In the genomic region with DNA sequence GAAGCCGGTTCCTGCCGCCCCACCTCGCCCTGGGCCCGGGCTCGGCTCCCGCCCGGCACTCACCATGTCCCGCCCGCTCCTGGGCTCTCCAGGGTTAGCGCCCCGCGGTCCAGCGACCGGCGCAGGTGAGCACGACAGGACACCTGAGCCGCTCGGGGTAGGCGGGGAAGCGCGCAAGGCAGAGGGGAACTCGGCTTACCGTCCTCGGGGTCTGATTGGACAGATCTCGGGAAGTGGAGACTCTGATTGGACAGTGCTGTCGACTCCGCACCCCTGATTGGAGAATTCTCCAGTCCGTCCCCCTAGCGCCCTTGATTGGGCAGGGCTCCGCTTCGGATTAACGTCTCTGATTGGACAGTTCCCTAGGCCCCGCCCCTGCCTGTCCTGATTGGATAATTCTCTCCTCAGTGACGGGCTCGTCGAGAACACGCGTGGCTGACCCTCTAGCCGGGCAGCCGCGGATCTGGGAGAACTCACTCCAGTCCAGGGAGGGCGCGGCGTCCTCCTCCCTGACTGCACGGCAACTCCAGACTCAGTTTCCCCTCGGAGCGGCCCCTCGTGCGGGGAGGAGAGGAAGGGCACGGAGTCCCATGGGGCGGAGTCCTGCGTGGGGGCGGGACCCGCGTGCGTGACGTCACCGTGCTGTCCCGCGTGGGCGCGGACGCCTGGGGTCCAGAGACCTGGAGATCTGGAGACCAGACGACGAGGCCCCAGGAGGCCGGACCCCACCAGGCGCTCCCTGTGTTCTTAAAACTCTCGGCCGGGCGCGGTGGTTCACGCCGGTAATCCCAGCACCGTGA, we compare ENCODE assay signal across 1 cellular context.
TF ChIP-seq lines count a peak whose summit lies in the region.

TSS of gene ZNF77 (minus strand) at position 197 of the 800 bp plus-strand sequence. CDS start at position 66, 131 bp downstream.

TF ChIP-seq in HEK293, 187 proteins besides CTCF, POLR2A, EP300 and RAD21 (continued from another document and continues in another):
- TF ChIP-seq, protein P1, sequence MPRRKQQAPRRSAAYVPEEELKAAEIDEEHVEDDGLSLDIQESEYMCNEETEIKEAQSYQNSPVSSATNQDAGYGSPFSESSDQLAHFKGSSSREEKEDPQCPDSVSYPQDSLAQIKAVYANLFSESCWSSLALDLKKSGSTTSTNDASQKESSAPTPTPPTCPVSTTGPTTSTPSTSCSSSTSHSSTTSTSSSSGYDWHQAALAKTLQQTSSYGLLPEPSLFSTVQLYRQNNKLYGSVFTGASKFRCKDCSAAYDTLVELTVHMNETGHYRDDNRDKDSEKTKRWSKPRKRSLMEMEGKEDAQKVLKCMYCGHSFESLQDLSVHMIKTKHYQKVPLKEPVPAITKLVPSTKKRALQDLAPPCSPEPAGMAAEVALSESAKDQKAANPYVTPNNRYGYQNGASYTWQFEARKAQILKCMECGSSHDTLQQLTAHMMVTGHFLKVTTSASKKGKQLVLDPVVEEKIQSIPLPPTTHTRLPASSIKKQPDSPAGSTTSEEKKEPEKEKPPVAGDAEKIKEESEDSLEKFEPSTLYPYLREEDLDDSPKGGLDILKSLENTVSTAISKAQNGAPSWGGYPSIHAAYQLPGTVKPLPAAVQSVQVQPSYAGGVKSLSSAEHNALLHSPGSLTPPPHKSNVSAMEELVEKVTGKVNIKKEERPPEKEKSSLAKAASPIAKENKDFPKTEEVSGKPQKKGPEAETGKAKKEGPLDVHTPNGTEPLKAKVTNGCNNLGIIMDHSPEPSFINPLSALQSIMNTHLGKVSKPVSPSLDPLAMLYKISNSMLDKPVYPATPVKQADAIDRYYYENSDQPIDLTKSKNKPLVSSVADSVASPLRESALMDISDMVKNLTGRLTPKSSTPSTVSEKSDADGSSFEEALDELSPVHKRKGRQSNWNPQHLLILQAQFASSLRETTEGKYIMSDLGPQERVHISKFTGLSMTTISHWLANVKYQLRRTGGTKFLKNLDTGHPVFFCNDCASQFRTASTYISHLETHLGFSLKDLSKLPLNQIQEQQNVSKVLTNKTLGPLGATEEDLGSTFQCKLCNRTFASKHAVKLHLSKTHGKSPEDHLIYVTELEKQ (tag by site-specific recombination; IDR thresholded peaks at IDR 0.05; ENCODE audit: borderline replicate concordance), result peak; percentile 69; the same call in 1 of the 2 replicates
- TF ChIP-seq SCRT2 (tag by site-specific recombination; IDR thresholded peaks at IDR 0.05) (no peak), ZNF488 (tag by site-specific recombination; IDR thresholded peaks at IDR 0.05) (no peak), SETDB1 (IDR thresholded peaks at IDR 0.05; ENCODE audit: insufficient read length, low read length) (no peak), ZNF623 (tag by site-specific recombination; IDR thresholded peaks at IDR 0.05) (0 out of 2 replicates have a peak, but pooled peaks have one; percentile 11), ZNF121 (tag by site-specific recombination; IDR thresholded peaks at IDR 0.05) (no peak), ZNF362 (tag by site-specific recombination; IDR thresholded peaks at IDR 0.05) (no peak), ZXDB (tag by site-specific recombination; IDR thresholded peaks at IDR 0.05) (peak; percentile 88), GLIS1 (tag by site-specific recombination; IDR thresholded peaks at IDR 0.05) (peak; percentile 97), ZNF132 (tag by site-specific recombination; IDR thresholded peaks at IDR 0.05; ENCODE audit: borderline replicate concordance) (no peak), ZNF658 (tag by site-specific recombination; IDR thresholded peaks at IDR 0.05) (no peak), ZNF211 (tag by site-specific recombination; IDR thresholded peaks at IDR 0.05; ENCODE audit: low read depth) (no peak), ZSCAN16 (tag by site-specific recombination; IDR thresholded peaks at IDR 0.05) (no peak), ZBTB48 (tag by site-specific recombination; IDR thresholded peaks at IDR 0.05) (peak; percentile 25; the same call in 1 of the 2 replicates), SP2 (tag by site-specific recombination; IDR thresholded peaks at IDR 0.05) (peak; percentile 100), OSR2 (tag by site-specific recombination; IDR thresholded peaks at IDR 0.05) (0 out of 2 replicates have a peak, but pooled peaks have one; percentile 11), ZNF423 (tag by site-specific recombination; IDR thresholded peaks at IDR 0.05) (no peak), GLIS2 (tag by site-specific recombination; IDR thresholded peaks at IDR 0.05) (peak; percentile 79), ZNF23 (tag by site-specific recombination; IDR thresholded peaks at IDR 0.05; ENCODE audit: borderline replicate concordance) (no peak), ZNF37A (tag by site-specific recombination; IDR thresholded peaks at IDR 0.05) (no peak), KLF1 (tag by site-specific recombination; IDR thresholded peaks at IDR 0.05) (peak; percentile 78), EGR2 (tag by site-specific recombination; IDR thresholded peaks at IDR 0.05; ENCODE audit: low read depth) (peak; percentile 71), ZNF830 (tag by site-specific recombination; IDR thresholded peaks at IDR 0.05; ENCODE audit: low read depth) (no peak), AEBP2 (tag by site-specific recombination; IDR thresholded peaks at IDR 0.05; ENCODE audit: borderline replicate concordance) (no peak), ZNF785 (tag by site-specific recombination; IDR thresholded peaks at IDR 0.05) (peak; percentile 99), ZNF223 (tag by site-specific recombination; IDR thresholded peaks at IDR 0.05) (no peak), ZSCAN23 (tag by site-specific recombination; IDR thresholded peaks at IDR 0.05) (no peak), ZIC2 (tag by site-specific recombination; IDR thresholded peaks at IDR 0.05) (peak; percentile 61), ZBTB49 (tag by site-specific recombination; IDR thresholded peaks at IDR 0.05; ENCODE audit: low read depth) (no peak), ZNF133 (tag by site-specific recombination; IDR thresholded peaks at IDR 0.05) (no peak), ZBTB10 (tag by site-specific recombination; IDR thresholded peaks at IDR 0.05) (peak; percentile 47; the same call in 1 of the 2 replicates), ZNF426 (tag by site-specific recombination; IDR thresholded peaks at IDR 0.05) (no peak), ZBTB8A (tag by site-specific recombination; IDR thresholded peaks at IDR 0.05) (peak; percentile 98)
- TF ChIP-seq, protein P2, sequence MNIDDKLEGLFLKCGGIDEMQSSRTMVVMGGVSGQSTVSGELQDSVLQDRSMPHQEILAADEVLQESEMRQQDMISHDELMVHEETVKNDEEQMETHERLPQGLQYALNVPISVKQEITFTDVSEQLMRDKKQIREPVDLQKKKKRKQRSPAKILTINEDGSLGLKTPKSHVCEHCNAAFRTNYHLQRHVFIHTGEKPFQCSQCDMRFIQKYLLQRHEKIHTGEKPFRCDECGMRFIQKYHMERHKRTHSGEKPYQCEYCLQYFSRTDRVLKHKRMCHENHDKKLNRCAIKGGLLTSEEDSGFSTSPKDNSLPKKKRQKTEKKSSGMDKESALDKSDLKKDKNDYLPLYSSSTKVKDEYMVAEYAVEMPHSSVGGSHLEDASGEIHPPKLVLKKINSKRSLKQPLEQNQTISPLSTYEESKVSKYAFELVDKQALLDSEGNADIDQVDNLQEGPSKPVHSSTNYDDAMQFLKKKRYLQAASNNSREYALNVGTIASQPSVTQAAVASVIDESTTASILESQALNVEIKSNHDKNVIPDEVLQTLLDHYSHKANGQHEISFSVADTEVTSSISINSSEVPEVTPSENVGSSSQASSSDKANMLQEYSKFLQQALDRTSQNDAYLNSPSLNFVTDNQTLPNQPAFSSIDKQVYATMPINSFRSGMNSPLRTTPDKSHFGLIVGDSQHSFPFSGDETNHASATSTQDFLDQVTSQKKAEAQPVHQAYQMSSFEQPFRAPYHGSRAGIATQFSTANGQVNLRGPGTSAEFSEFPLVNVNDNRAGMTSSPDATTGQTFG (tag by site-specific recombination; IDR thresholded peaks at IDR 0.05; ENCODE audit: borderline replicate concordance), result no peak
- TF ChIP-seq, protein P3, sequence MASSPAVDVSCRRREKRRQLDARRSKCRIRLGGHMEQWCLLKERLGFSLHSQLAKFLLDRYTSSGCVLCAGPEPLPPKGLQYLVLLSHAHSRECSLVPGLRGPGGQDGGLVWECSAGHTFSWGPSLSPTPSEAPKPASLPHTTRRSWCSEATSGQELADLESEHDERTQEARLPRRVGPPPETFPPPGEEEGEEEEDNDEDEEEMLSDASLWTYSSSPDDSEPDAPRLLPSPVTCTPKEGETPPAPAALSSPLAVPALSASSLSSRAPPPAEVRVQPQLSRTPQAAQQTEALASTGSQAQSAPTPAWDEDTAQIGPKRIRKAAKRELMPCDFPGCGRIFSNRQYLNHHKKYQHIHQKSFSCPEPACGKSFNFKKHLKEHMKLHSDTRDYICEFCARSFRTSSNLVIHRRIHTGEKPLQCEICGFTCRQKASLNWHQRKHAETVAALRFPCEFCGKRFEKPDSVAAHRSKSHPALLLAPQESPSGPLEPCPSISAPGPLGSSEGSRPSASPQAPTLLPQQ (tag by site-specific recombination; IDR thresholded peaks at IDR 0.05), result peak; percentile 89
- TF ChIP-seq, protein P4, sequence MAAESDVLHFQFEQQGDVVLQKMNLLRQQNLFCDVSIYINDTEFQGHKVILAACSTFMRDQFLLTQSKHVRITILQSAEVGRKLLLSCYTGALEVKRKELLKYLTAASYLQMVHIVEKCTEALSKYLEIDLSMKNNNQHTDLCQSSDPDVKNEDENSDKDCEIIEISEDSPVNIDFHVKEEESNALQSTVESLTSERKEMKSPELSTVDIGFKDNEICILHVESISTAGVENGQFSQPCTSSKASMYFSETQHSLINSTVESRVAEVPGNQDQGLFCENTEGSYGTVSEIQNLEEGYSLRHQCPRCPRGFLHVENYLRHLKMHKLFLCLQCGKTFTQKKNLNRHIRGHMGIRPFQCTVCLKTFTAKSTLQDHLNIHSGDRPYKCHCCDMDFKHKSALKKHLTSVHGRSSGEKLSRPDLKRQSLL (tag by site-specific recombination; IDR thresholded peaks at IDR 0.05), result no peak
- TF ChIP-seq, protein P5, sequence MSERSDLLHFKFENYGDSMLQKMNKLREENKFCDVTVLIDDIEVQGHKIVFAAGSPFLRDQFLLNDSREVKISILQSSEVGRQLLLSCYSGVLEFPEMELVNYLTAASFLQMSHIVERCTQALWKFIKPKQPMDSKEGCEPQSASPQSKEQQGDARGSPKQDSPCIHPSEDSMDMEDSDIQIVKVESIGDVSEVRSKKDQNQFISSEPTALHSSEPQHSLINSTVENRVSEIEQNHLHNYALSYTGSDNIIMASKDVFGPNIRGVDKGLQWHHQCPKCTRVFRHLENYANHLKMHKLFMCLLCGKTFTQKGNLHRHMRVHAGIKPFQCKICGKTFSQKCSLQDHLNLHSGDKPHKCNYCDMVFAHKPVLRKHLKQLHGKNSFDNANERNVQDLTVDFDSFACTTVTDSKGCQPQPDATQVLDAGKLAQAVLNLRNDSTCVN (tag by site-specific recombination; optimal IDR thresholded peaks at IDR 0.05), result peak; percentile 82
